Comparison of ENCODE assay signal across 1 cellular context in genomic region chr17:48997103-48997826, GRCh38.
A peak's percentile ranks its signal among the peaks of the same experiment; 100 is the strongest.
TF ChIP-seq lines count a peak whose summit lies in the region.

IGF2BP1 (plus strand) TSS chr17:48997385; CDS start chr17:48997746, 361 bp downstream.

TF ChIP-seq in HepG2, 621 proteins besides CTCF, POLR2A, EP300 and RAD21 (continued from another document and continues in another):
- TF ChIP-seq PATZ1 (CRISPR knock-in tag; IDR thresholded peaks at IDR 0.05) = peak; percentile 89
- TF ChIP-seq SALL1 (CRISPR knock-in tag; IDR thresholded peaks at IDR 0.05) = peak; percentile 55
- TF ChIP-seq FOXO4 (CRISPR knock-in tag; conservative IDR thresholded peaks at IDR 0.05) = 0 out of 2 replicates have a peak, but pooled peaks have one; percentile 76
- TF ChIP-seq ZBTB38 (CRISPR knock-in tag; IDR thresholded peaks at IDR 0.05) = no peak
- 0 out of 2 replicates have a peak, but pooled peaks have one; percentile 17 for TF ChIP-seq ZNF572 (CRISPR knock-in tag; IDR thresholded peaks at IDR 0.05)
- TF ChIP-seq ISL2 (CRISPR knock-in tag; IDR thresholded peaks at IDR 0.05) = peak; percentile 65; the same call in 1 of the 2 replicates
- no peak for TF ChIP-seq NR2F6 (IDR thresholded peaks at IDR 0.05)
- TF ChIP-seq NR2F6 (CRISPR knock-in tag; IDR thresholded peaks at IDR 0.05) = no peak
- peak; percentile 46; the same call in 1 of the 2 replicates for TF ChIP-seq ZBTB42 (CRISPR knock-in tag; IDR thresholded peaks at IDR 0.05)
- TF ChIP-seq ZNF292 (CRISPR knock-in tag; IDR thresholded peaks at IDR 0.05; ENCODE audit: borderline replicate concordance, low read depth) = 0 out of 2 replicates have a peak, but pooled peaks have one; percentile 42
- TF ChIP-seq ZNF362 (CRISPR knock-in tag; IDR thresholded peaks at IDR 0.05; ENCODE audit: borderline replicate concordance) = peak; percentile 89
- peak; percentile 81 for TF ChIP-seq KMT2A (CRISPR knock-in tag; IDR thresholded peaks at IDR 0.05)
- TF ChIP-seq USF2 (IDR thresholded peaks at IDR 0.05; ENCODE audit: low read depth, low read length) = no peak
- TF ChIP-seq USF2 (CRISPR knock-in tag; IDR thresholded peaks at IDR 0.05; ENCODE audit: borderline replicate concordance) = peak; percentile 39; the same call in 1 of the 2 replicates
- no peak for TF ChIP-seq DNMT3B (CRISPR knock-in tag; conservative IDR thresholded peaks at IDR 0.05)
- no peak for TF ChIP-seq ZNF609 (CRISPR knock-in tag; IDR thresholded peaks at IDR 0.05; ENCODE audit: borderline replicate concordance)
- TF ChIP-seq STAT6 (CRISPR knock-in tag; IDR thresholded peaks at IDR 0.05; ENCODE audit: borderline replicate concordance) = no peak
- TF ChIP-seq IRF1 (CRISPR knock-in tag; IDR thresholded peaks at IDR 0.05; ENCODE audit: low read depth) = no peak; the same call in 1 of the 2 replicates
- TF ChIP-seq MAFK (conservative IDR thresholded peaks at IDR 0.05 in 1 of 2, IDR thresholded peaks at IDR 0.05 in 1 of 2; ENCODE audit: low read length in 2 of 2) = no peak
- no peak for TF ChIP-seq CEBPG (CRISPR knock-in tag; IDR thresholded peaks at IDR 0.05)
- 0 out of 2 replicates have a peak, but pooled peaks have one; percentile 28 for TF ChIP-seq SMAD1 (CRISPR knock-in tag; IDR thresholded peaks at IDR 0.05; ENCODE audit: borderline replicate concordance, low read depth)
- TF ChIP-seq ZNF629 (CRISPR knock-in tag; conservative IDR thresholded peaks at IDR 0.05) = 0 out of 2 replicates have a peak, but pooled peaks have one; percentile 6
- no peak for TF ChIP-seq ZFP36L2 (CRISPR knock-in tag; IDR thresholded peaks at IDR 0.05)
- TF ChIP-seq TIGD3 (CRISPR knock-in tag; IDR thresholded peaks at IDR 0.05; ENCODE audit: borderline replicate concordance) = peak; percentile 31; the same call in 1 of the 2 replicates
- 0 out of 2 replicates have a peak, but pooled peaks have one; percentile 53 for TF ChIP-seq TEAD2 (CRISPR knock-in tag; IDR thresholded peaks at IDR 0.05)
- 0 out of 2 replicates have a peak, but pooled peaks have one; percentile 5 for TF ChIP-seq GLMP (CRISPR knock-in tag; IDR thresholded peaks at IDR 0.05; ENCODE audit: borderline replicate concordance)
- TF ChIP-seq SNAPC4 (CRISPR knock-in tag; IDR thresholded peaks at IDR 0.05) = 0 out of 2 replicates have a peak, but pooled peaks have one; percentile 22
- no peak for TF ChIP-seq FOXA3 (CRISPR knock-in tag; IDR thresholded peaks at IDR 0.05)
